9 cellular contexts compared by ENCODE assay signal in the genomic region with DNA sequence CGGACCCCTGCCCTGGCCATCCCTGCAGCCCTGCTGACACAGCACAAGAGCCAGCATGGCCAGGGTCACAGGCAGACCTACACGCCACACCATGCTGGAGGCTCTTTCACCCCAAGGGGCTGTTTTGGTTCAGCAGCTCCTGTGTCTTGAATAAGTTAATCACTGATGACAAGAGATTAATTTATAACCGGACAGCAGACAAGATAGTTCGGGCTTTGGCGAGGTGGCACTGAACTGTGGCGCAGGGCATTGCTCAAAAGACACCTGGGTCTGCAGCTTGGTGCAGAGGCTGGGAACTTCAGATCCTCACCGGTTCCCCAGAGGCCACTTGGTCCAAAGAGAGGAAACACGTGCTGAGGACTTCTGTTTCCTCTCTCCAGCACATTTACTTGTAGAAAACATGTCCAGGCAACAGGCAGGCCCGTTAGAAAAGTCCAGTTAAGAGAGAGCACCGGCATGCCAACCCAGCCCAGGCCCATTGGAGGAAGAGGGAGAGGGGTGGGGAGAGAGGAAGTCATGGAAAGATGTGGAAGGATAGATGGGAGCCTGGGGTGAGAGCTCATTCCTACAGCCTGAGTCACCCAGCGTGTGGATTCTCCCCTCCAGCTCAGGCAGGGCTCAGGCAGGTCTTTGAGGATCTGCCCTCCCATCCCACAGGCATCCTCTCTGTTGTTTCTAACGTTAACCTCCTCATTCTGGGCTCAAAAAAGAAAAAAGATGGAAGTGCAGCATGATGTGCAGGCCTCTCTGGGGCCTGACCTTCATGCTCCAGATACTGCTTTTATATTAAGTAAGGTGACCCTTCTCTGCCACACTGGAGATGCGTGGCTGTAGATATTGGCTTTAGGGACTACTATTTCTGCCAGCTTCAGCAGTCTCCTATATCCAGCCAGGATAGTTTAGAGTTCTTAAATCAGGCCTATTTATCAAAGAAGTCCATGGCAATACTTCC.
DNase-seq lines count a peak whose midpoint lies in the region; ATAC-seq and TF ChIP-seq lines count a peak whose summit lies in the region.
"Had no signal": no experiment of that assay in that cellular context is flagged by ENCODE, and none has a peak within 500 bp of the region (broad histone marks: within the 10 kb centered on the region; RNA-seq: fewer than 3 reads in every experiment).

No MANE protein-coding gene starts in this region.

- no peak overlapping the region for H3K4me3 Mint-ChIP-seq in Caco-2 (ENCODE audit: unreplicated experiment)

- no peak for TF ChIP-seq CTCF in Caco-2 (IDR thresholded peaks at IDR 0.05; ENCODE audit: insufficient read depth in 1 of 2, low read depth in 1 of 2, low read length in 1 of 2, severe bottlenecking in 1 of 2, unreplicated experiment in 1 of 2)

- intact Hi-C loops in Caco-2 (cut with micrococcal nuclease; ENCODE audit: unreplicated experiment): no loop called here

- H3K27me3 ChIP-seq in Caco-2 (replicated peaks; ENCODE audit: control insufficient read depth, insufficient read depth, low read length) (no peaks in the 10 kb centered on the region), adipocyte (replicated peaks; ENCODE audit: control insufficient read depth, insufficient read depth, low read length) (peaks cover 17% of the 10 kb centered on the region)

- H3K4me1 ChIP-seq in Caco-2 (peaks cover 40% of the 10 kb centered on the region), adipocyte (ENCODE audit: control insufficient read depth, insufficient read depth, low read length) (no peaks in the 10 kb centered on the region)

- CTCF ChIA-PET in Caco-2 (lab: Charles Lee): interaction anchor here (1.4 kb wide), 1 partner anchor 9 kb away, joined by 7 read pairs; no protein-coding TSS in a partner anchor

- H3K9me3 ChIP-seq in Caco-2 (no peaks in the 10 kb centered on the region), adipocyte (ENCODE audit: control insufficient read depth, low read length) (no peaks in the 10 kb centered on the region)

- POLR2A ChIA-PET in Caco-2 (lab: Charles Lee): no interaction called here

- peaks cover 5% of the 10 kb centered on the region for H3K36me3 Mint-ChIP-seq in Caco-2 (ENCODE audit: insufficient read depth, unreplicated experiment)

- H3K9ac ChIP-seq in adipocyte (ENCODE audit: low read length): no peak overlapping the region

- H3K4me3 ChIP-seq in Caco-2 (ENCODE audit: low read depth, low read length) (no peak overlapping the region), adipocyte (ENCODE audit: low read length) (no peak overlapping the region)

- H3K27ac Mint-ChIP-seq in Caco-2 (ENCODE audit: unreplicated experiment): peak overlapping the region; percentile 42

- peak; percentile 35 to 55 for DNase-seq in Caco-2
- DNase-seq in adipocyte (ENCODE audit: low read depth): peak; percentile 68
- no peak for DNase-seq in left lobe of liver (ENCODE audit: low spot score)
- DNase-seq in NCI-H2227 treated with DMSO at 0.1 percent for 48 hours (lab: John Stamatoyannopoulos, UW): no peak
- no peak for DNase-seq in NCI-H82 treated with DMSO at 0.1 percent for 48 hours (lab: John Stamatoyannopoulos, UW; ENCODE audit: unreplicated experiment)
- no peak for DNase-seq in NCI-H748 treated with DMSO at 0.1 percent for 48 hours (lab: John Stamatoyannopoulos, UW)
- DNase-seq: activated CD4-positive, alpha-beta T cell treated with anti-CD3 and anti-CD28 coated beads for 48 hours had no signal

- no peaks in the 10 kb centered on the region for H3K9me3 Mint-ChIP-seq in Caco-2 (ENCODE audit: unreplicated experiment)

- H3K27me3 Mint-ChIP-seq in Caco-2 (ENCODE audit: insufficient read depth, unreplicated experiment): no peaks in the 10 kb centered on the region

- no TSS peak for BruUV-seq in Caco-2 (replicated peaks; lab: Mats Ljungman, UMichigan)

- H3K36me3 ChIP-seq in Caco-2 (ENCODE audit: control insufficient read depth, insufficient read depth, low read length): no peaks in the 10 kb centered on the region
- H3K36me3 ChIP-seq in adipocyte (ENCODE audit: control insufficient read depth, insufficient read depth, low read length, severe bottlenecking): no peaks in the 10 kb centered on the region

- peak; percentile 45 for ATAC-seq in HG03378 (IDR thresholded peaks at IDR 0.05; ENCODE audit: unreplicated experiment)
- peak; percentile 86 for ATAC-seq in left lobe of liver
- ATAC-seq in HG02678 (IDR thresholded peaks at IDR 0.05; ENCODE audit: unreplicated experiment): no peak

- H3K4me1 Mint-ChIP-seq in Caco-2 (ENCODE audit: low read depth, unreplicated experiment): peaks cover 34% of the 10 kb centered on the region

Comparison
In these comparisons a context has a peak if more than half of its experiments do, and no peak if none do; other contexts are left out.
1. DNase-seq: peak in Caco-2 (2 of 2) and adipocyte (single experiment); none in left lobe of liver (single experiment), NCI-H2227 treated with DMSO at 0.1 percent for 48 hours (single experiment), NCI-H82 treated with DMSO at 0.1 percent for 48 hours (single experiment) and NCI-H748 treated with DMSO at 0.1 percent for 48 hours (single experiment).